In the genomic region with DNA sequence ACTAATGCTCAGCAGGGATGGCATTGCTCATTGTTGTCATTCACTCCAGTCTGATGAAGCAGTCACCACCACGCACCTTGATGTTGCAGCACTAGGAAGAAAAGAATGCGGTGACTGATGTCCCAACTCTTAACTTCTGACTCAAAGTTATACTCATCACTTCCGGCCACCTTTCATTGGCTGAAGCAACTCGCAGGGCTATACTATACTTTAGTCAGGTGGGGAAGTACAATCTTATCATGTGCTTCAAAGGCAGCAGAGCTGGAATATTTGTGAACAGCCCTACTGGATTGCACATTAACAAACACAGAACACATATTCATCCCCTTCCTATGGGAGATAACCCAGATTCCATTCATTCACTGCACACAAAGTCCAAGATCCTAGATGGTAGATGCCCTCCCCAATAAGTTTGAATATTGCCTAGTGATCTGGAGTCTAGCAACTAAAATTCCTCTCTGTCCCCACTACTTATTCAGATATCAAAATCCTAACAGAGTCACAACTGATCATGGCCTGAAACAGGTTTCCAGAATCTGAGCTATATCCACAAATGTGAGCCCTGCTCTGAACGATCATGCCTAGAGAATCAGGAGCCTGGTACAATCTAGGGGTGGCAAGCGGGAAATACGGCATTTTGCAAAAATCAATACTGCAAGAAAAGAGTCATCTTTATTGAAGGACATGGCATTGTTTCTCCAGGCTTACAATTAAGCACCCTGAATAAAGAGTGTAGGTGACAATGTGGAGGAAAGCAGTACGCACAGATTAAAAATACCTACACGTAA, we compare ENCODE assay signal across 1 cellular context.
A peak's percentile ranks its signal among the peaks of the same experiment; 100 is the strongest.
TF ChIP-seq lines count a peak whose summit lies in the region.

No MANE protein-coding gene starts in this region.

TF ChIP-seq in HepG2, 621 proteins besides CTCF, POLR2A, EP300 and RAD21 (continued from another document and continues in another):
- TF ChIP-seq, protein P1, sequence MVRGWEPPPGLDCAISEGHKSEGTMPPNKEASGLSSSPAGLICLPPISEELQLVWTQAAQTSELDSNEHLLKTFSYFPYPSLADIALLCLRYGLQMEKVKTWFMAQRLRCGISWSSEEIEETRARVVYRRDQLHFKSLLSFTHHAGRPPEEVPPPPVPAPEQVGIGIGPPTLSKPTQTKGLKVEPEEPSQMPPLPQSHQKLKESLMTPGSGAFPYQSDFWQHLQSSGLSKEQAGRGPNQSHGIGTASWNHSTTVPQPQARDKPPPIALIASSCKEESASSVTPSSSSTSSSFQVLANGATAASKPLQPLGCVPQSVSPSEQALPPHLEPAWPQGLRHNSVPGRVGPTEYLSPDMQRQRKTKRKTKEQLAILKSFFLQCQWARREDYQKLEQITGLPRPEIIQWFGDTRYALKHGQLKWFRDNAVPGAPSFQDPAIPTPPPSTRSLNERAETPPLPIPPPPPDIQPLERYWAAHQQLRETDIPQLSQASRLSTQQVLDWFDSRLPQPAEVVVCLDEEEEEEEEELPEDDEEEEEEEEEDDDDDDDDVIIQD (CRISPR knock-in tag; IDR thresholded peaks at IDR 0.05; ENCODE audit: low read depth) = peak; percentile 98; the same call in 1 of the 2 replicates
- no peak for TF ChIP-seq ZNF430 (CRISPR knock-in tag; IDR thresholded peaks at IDR 0.05)
- TF ChIP-seq TRIM22 (IDR thresholded peaks at IDR 0.05) = no peak
- no peak for TF ChIP-seq AGO1 (IDR thresholded peaks at IDR 0.05; ENCODE audit: low read depth, low read length, poor library complexity, severe bottlenecking)
- no peak for TF ChIP-seq ZNF275 (CRISPR knock-in tag; IDR thresholded peaks at IDR 0.05; ENCODE audit: borderline replicate concordance)
- TF ChIP-seq MIER3 (CRISPR knock-in tag; IDR thresholded peaks at IDR 0.05; ENCODE audit: borderline replicate concordance) = peak; percentile 75; the same call in 1 of the 2 replicates
- no peak for TF ChIP-seq ZNF768 (CRISPR knock-in tag; IDR thresholded peaks at IDR 0.05)
- no peak for TF ChIP-seq ZSCAN29 (CRISPR knock-in tag; conservative IDR thresholded peaks at IDR 0.05)
- no peak; the same call in 1 of the 2 replicates for TF ChIP-seq ZNF749 (CRISPR knock-in tag; IDR thresholded peaks at IDR 0.05; ENCODE audit: borderline replicate concordance)
- TF ChIP-seq JARID2 (CRISPR knock-in tag; IDR thresholded peaks at IDR 0.05; ENCODE audit: insufficient replicate concordance) = no peak
- TF ChIP-seq, protein P2, sequence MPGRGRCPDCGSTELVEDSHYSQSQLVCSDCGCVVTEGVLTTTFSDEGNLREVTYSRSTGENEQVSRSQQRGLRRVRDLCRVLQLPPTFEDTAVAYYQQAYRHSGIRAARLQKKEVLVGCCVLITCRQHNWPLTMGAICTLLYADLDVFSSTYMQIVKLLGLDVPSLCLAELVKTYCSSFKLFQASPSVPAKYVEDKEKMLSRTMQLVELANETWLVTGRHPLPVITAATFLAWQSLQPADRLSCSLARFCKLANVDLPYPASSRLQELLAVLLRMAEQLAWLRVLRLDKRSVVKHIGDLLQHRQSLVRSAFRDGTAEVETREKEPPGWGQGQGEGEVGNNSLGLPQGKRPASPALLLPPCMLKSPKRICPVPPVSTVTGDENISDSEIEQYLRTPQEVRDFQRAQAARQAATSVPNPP (CRISPR knock-in tag; IDR thresholded peaks at IDR 0.05) = no peak
- TF ChIP-seq ARNT2 (CRISPR knock-in tag; IDR thresholded peaks at IDR 0.05; ENCODE audit: low read depth) = no peak; the same call in 1 of the 2 replicates
- TF ChIP-seq RNF2 (conservative IDR thresholded peaks at IDR 0.05; ENCODE audit: low read depth) = no peak; the same call in 1 of the 2 replicates
- peak; percentile 68 for TF ChIP-seq KAT8 (CRISPR knock-in tag; IDR thresholded peaks at IDR 0.05)
- TF ChIP-seq IRX3 (CRISPR knock-in tag; IDR thresholded peaks at IDR 0.05; ENCODE audit: borderline replicate concordance, low read depth) = no peak
- TF ChIP-seq, protein P3, sequence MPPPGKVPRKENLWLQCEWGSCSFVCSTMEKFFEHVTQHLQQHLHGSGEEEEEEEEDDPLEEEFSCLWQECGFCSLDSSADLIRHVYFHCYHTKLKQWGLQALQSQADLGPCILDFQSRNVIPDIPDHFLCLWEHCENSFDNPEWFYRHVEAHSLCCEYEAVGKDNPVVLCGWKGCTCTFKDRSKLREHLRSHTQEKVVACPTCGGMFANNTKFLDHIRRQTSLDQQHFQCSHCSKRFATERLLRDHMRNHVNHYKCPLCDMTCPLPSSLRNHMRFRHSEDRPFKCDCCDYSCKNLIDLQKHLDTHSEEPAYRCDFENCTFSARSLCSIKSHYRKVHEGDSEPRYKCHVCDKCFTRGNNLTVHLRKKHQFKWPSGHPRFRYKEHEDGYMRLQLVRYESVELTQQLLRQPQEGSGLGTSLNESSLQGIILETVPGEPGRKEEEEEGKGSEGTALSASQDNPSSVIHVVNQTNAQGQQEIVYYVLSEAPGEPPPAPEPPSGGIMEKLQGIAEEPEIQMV (CRISPR knock-in tag; IDR thresholded peaks at IDR 0.05; ENCODE audit: low read depth) = no peak
- TF ChIP-seq ZNF333 (CRISPR knock-in tag; IDR thresholded peaks at IDR 0.05; ENCODE audit: borderline replicate concordance) = no peak
- TF ChIP-seq ONECUT2 (CRISPR knock-in tag; IDR thresholded peaks at IDR 0.05) = peak; percentile 83
- TF ChIP-seq, protein P4, sequence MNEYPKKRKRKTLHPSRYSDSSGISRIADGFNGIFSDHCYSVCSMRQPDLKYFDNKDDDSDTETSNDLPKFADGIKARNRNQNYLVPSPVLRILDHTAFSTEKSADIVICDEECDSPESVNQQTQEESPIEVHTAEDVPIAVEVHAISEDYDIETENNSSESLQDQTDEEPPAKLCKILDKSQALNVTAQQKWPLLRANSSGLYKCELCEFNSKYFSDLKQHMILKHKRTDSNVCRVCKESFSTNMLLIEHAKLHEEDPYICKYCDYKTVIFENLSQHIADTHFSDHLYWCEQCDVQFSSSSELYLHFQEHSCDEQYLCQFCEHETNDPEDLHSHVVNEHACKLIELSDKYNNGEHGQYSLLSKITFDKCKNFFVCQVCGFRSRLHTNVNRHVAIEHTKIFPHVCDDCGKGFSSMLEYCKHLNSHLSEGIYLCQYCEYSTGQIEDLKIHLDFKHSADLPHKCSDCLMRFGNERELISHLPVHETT (CRISPR knock-in tag; conservative IDR thresholded peaks at IDR 0.05) = no peak; the same call in 1 of the 2 replicates
- TF ChIP-seq ZIK1 (CRISPR knock-in tag; IDR thresholded peaks at IDR 0.05; ENCODE audit: borderline replicate concordance, low read depth) = no peak
- TF ChIP-seq MXI1 (IDR thresholded peaks at IDR 0.05; ENCODE audit: borderline replicate concordance, low read depth, low read length) = peak; percentile 46; the same call in 2 of the 3 replicates
- TF ChIP-seq ZNF224 (CRISPR knock-in tag; IDR thresholded peaks at IDR 0.05) = no peak
- TF ChIP-seq ZNF7 (CRISPR knock-in tag; IDR thresholded peaks at IDR 0.05) = no peak; the same call in 1 of the 2 replicates
- TF ChIP-seq UBTF (CRISPR knock-in tag; IDR thresholded peaks at IDR 0.05) = peak; percentile 57; the same call in 1 of the 2 replicates
- TF ChIP-seq KIAA2018 (CRISPR knock-in tag; IDR thresholded peaks at IDR 0.05; ENCODE audit: borderline replicate concordance) = no peak
- TF ChIP-seq ZNF337 (CRISPR knock-in tag; IDR thresholded peaks at IDR 0.05; ENCODE audit: borderline replicate concordance, low read depth) = no peak
- no peak for TF ChIP-seq ZNF484 (CRISPR knock-in tag; IDR thresholded peaks at IDR 0.05; ENCODE audit: borderline replicate concordance, low read depth)
- TF ChIP-seq, protein P5, sequence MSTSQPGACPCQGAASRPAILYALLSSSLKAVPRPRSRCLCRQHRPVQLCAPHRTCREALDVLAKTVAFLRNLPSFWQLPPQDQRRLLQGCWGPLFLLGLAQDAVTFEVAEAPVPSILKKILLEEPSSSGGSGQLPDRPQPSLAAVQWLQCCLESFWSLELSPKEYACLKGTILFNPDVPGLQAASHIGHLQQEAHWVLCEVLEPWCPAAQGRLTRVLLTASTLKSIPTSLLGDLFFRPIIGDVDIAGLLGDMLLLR (CRISPR knock-in tag; IDR thresholded peaks at IDR 0.05) = no peak
- peak; percentile 77 for TF ChIP-seq SP5 (CRISPR knock-in tag; IDR thresholded peaks at IDR 0.05; ENCODE audit: borderline replicate concordance, low read depth)
- TF ChIP-seq MTF2 (CRISPR knock-in tag; IDR thresholded peaks at IDR 0.05; ENCODE audit: borderline replicate concordance) = 0 out of 2 replicates have a peak, but pooled peaks have one; percentile 67
- no peak for TF ChIP-seq ZNF691 (CRISPR knock-in tag; IDR thresholded peaks at IDR 0.05; ENCODE audit: borderline replicate concordance, low read depth)
